14 cellular contexts compared by ENCODE assay signal in genomic region chr9:94086468-94086867, GRCh38. TPM values are rescaled to one million over a fixed set of nuclear protein-coding genes. Genes with fewer than 3 reads are reported as not detected.
DNase-seq lines count a peak whose midpoint lies in the region; ATAC-seq and TF ChIP-seq lines count a peak whose summit lies in the region.
"Had no signal": no experiment of that assay in that cellular context is flagged by ENCODE, and none has a peak within 500 bp of the region (broad histone marks: within the 10 kb centered on the region; RNA-seq: fewer than 3 reads in every experiment).

No MANE protein-coding gene starts in this region.

- DNase-seq in AG10803 (ENCODE audit: low read depth) (peak; percentile 61), astrocyte of the cerebellum (ENCODE audit: low read depth) (peak; percentile 47), foreskin melanocyte (peak; percentile 59), right lobe of liver (no peak), Kasumi-1 (lab: John Stamatoyannopoulos, UW) (no peak), ovary (no peak)
- no peak for DNase-seq in central memory CD4-positive, alpha-beta T cell
- DNase-seq: activated CD8-positive, alpha-beta memory T cell treated with anti-CD3 and anti-CD28 coated beads, Interleukin-2, amount 50 U/mL, for 48 hours; NCI-H187; Peyer's patch; psoas muscle; testis had no signal

- in situ Hi-C loops in astrocyte of the cerebellum (cut with HindIII; ENCODE audit: low sequenced_read_pairs): no loop called here

- WGBS in right lobe of liver (ENCODE audit: insufficient coverage, low coverage, low lambda C conversion rate, missing lambda C conversion rate): 63% methylated on average over 2 of the region's 2 CpGs
- WGBS in ovary, 3 donors: 54 to 64% (median 58%) methylated on average over 2 of the region's 2 CpGs

- no peak overlapping the region for H3K4me3 ChIP-seq in AG10803 (ENCODE audit: low read length)
- no peak overlapping the region for H3K4me3 ChIP-seq in astrocyte of the cerebellum (ENCODE audit: low read depth, low read length)
- no peak overlapping the region for H3K4me3 ChIP-seq in right lobe of liver
- no peak overlapping the region for H3K4me3 ChIP-seq in ovary
- H3K4me3 ChIP-seq: Peyer's patch, psoas muscle, testis had no signal

- TF ChIP-seq EP300 in Ishikawa (IDR thresholded peaks at IDR 0.05; ENCODE audit: borderline replicate concordance) (no peak), ovary (IDR thresholded peaks at IDR 0.05) (no peak)

- intact Hi-C loops in right lobe of liver (cut with DNase I): no loop called here
- intact Hi-C loops in ovary (cut with DNase I): no loop called here

- TF ChIP-seq CTCF in AG10803 (conservative IDR thresholded peaks at IDR 0.05; ENCODE audit: low read length) (no peak), astrocyte of the cerebellum (IDR thresholded peaks at IDR 0.05; ENCODE audit: low read depth, low read length, missing control alignments) (no peak), right lobe of liver (IDR thresholded peaks at IDR 0.05) (no peak), ovary (IDR thresholded peaks at IDR 0.05) (no peak)

- ATAC-seq in right lobe of liver: no peak
- ATAC-seq: left lobe of liver, psoas muscle had no signal

- H3K4me1 ChIP-seq in right lobe of liver (no peaks in the 10 kb centered on the region), ovary (ENCODE audit: insufficient read depth) (no peaks in the 10 kb centered on the region)
- H3K4me1 ChIP-seq: Peyer's patch, psoas muscle had no signal

- TF ChIP-seq POLR2A in right lobe of liver (IDR thresholded peaks at IDR 0.05): no peak
- no peak for TF ChIP-seq POLR2A in ovary (IDR thresholded peaks at IDR 0.05)

- no peaks in the 10 kb centered on the region for H3K36me3 ChIP-seq in right lobe of liver
- H3K36me3 ChIP-seq in ovary: no peaks in the 10 kb centered on the region
- H3K36me3 ChIP-seq: Peyer's patch had no signal

- H3K27ac ChIP-seq in right lobe of liver (no peak overlapping the region), ovary (no peak overlapping the region)
- H3K27ac ChIP-seq: Peyer's patch, psoas muscle, testis had no signal

- H3K27me3 ChIP-seq in right lobe of liver (no peaks in the 10 kb centered on the region), ovary (no peaks in the 10 kb centered on the region)
- H3K27me3 ChIP-seq: Peyer's patch, testis had no signal

- H3K9me3 ChIP-seq in right lobe of liver (no peaks in the 10 kb centered on the region), ovary (no peaks in the 10 kb centered on the region)
- H3K9me3 ChIP-seq: Peyer's patch, psoas muscle, testis had no signal

- no peak for TF ChIP-seq RAD21 in Ishikawa (IDR thresholded peaks at IDR 0.05; ENCODE audit: low read depth)

TF ChIP-seq in Ishikawa, 13 proteins besides CTCF, POLR2A, EP300 and RAD21:
- TF ChIP-seq USF1 (IDR thresholded peaks at IDR 0.05) (no peak), NFIC (IDR thresholded peaks at IDR 0.05) (peak; percentile 75)

RNA-seq across cellular contexts. Expression of gene PTPDC1, which starts 2.2 kb away (rescaled TPM):
- total RNA-seq in right lobe of liver (1 to 10 TPM in 5 of 6 experiments, under 1 TPM in 1; 0.86 to 3.3 (median 1.8) TPM), ovary (1 to 10 TPM; 3.5 to 9.5 (median 6.3) TPM)
- polyA plus RNA-seq in ovary: 1 to 10 TPM; 2.7 to 4.8 TPM

Comparison
In these comparisons a context has a peak if more than half of its experiments do, and no peak if none do; other contexts are left out.
1. DNase-seq: peak in AG10803 (single experiment), astrocyte of the cerebellum (single experiment) and foreskin melanocyte (single experiment); none in right lobe of liver (0 of 3), Kasumi-1 (0 of 2), central memory CD4-positive, alpha-beta T cell (single experiment) and ovary (0 of 5).